In the genomic region with DNA sequence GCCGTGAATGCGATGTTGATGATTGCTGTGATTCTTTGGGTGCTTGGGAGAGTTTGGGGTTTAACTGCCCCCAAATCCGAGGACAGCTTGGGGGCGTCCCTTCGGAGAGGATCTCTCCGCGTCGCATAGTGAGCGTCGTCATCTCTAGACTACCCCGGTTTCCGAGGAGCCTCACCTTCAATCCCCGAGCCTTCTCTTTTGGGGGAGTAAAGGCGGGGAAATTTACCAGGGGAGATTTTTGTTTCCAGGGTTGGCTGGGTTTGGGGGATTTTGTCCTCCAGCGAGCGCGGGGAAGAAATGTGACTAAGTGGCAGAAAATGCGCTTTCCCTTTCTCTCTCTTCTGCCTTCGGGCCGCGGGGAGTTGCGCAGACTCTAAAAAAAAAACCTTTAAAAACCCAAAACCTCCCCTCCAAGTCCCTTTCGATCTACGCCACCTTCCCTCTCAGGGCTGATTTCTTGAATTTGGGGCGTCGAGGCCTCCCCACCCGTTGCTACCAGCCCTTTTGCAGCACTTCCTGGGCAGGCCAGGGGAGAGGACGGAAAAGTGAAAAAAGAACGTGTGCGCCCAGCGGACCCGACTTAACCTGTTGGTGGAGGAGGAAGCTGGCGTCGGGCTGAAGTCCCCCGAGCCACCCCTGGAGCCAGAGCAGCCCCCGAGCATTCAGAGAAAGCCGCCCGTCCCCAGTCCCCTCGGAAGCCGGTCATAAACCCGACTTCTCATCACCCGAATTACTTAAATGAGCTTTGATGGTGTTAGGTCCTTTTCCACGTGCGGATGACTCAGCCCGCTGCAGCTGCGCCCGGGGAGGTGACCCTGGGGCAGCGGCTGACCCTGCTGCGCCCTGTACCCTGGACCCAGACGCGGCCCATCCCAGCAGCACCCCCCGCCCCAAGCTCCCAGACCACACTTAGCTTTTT, we compare ENCODE assay signal across 1 cellular context.
A peak's percentile ranks its signal among the peaks of the same experiment; 100 is the strongest.
TF ChIP-seq lines count a peak whose summit lies in the region.

No MANE protein-coding gene starts in this region.

TF ChIP-seq in HepG2, 621 proteins besides CTCF, POLR2A, EP300 and RAD21 (continued from another document and continues in another):
- TF ChIP-seq PRDM15 (CRISPR knock-in tag; IDR thresholded peaks at IDR 0.05) (no peak), YY1 (IDR thresholded peaks at IDR 0.05; ENCODE audit: insufficient read depth, insufficient replicate concordance, low read depth, low read length) (no peak), ISL2 (CRISPR knock-in tag; IDR thresholded peaks at IDR 0.05) (peak; percentile 37; the same call in 1 of the 2 replicates), ESRRA (CRISPR knock-in tag; IDR thresholded peaks at IDR 0.05; ENCODE audit: low read depth) (peak; percentile 97), FOXP1 (IDR thresholded peaks at IDR 0.05) (no peak), FOXP1 (CRISPR knock-in tag; IDR thresholded peaks at IDR 0.05) (0 out of 2 replicates have a peak, but pooled peaks have one; percentile 32), ETV5 (CRISPR knock-in tag; IDR thresholded peaks at IDR 0.05; ENCODE audit: borderline replicate concordance) (peak; percentile 19; the same call in 1 of the 2 replicates), KLF13 (CRISPR knock-in tag; IDR thresholded peaks at IDR 0.05) (no peak), MBNL3 (CRISPR knock-in tag; conservative IDR thresholded peaks at IDR 0.05) (no peak), TFE3 (CRISPR knock-in tag; IDR thresholded peaks at IDR 0.05) (peak; percentile 90), TOPORS (CRISPR knock-in tag; IDR thresholded peaks at IDR 0.05) (no peak), MAF1 (CRISPR knock-in tag; IDR thresholded peaks at IDR 0.05; ENCODE audit: borderline replicate concordance) (no peak), ZNF510 (CRISPR knock-in tag; IDR thresholded peaks at IDR 0.05; ENCODE audit: low read depth) (no peak), KDM5B (CRISPR knock-in tag; IDR thresholded peaks at IDR 0.05; ENCODE audit: borderline replicate concordance) (peak; percentile 62; the same call in 1 of the 2 replicates), ARHGAP35 (CRISPR knock-in tag; IDR thresholded peaks at IDR 0.05; ENCODE audit: borderline replicate concordance) (no peak), ARNTL (CRISPR knock-in tag; IDR thresholded peaks at IDR 0.05) (peak; percentile 88; the same call in 1 of the 2 replicates), NFIB (CRISPR knock-in tag; IDR thresholded peaks at IDR 0.05; ENCODE audit: borderline replicate concordance) (no peak), TOE1 (CRISPR knock-in tag; IDR thresholded peaks at IDR 0.05) (no peak), HDAC1 (CRISPR knock-in tag; IDR thresholded peaks at IDR 0.05) (peak; percentile 79), AHDC1 (CRISPR knock-in tag; IDR thresholded peaks at IDR 0.05; ENCODE audit: borderline replicate concordance) (peak; percentile 70; the same call in 1 of the 2 replicates), FOSL2 (CRISPR knock-in tag; IDR thresholded peaks at IDR 0.05) (peak; percentile 98), MXD4 (CRISPR knock-in tag; IDR thresholded peaks at IDR 0.05) (0 out of 2 replicates have a peak, but pooled peaks have one; percentile 55), ZNF562 (CRISPR knock-in tag; IDR thresholded peaks at IDR 0.05; ENCODE audit: borderline replicate concordance) (no peak), CREM (IDR thresholded peaks at IDR 0.05) (0 out of 2 replicates have a peak, but pooled peaks have one; percentile 29), CREM (CRISPR knock-in tag; IDR thresholded peaks at IDR 0.05) (no peak), IRF2 (CRISPR knock-in tag; IDR thresholded peaks at IDR 0.05) (peak; percentile 58; the same call in 1 of the 2 replicates), ZSCAN5A (CRISPR knock-in tag; IDR thresholded peaks at IDR 0.05; ENCODE audit: borderline replicate concordance) (no peak), XBP1 (CRISPR knock-in tag; IDR thresholded peaks at IDR 0.05) (no peak), NFE2L2 (IDR thresholded peaks at IDR 0.05; ENCODE audit: low read length) (peak; percentile 29; the same call in 1 of the 2 replicates), MXI1 (IDR thresholded peaks at IDR 0.05; ENCODE audit: borderline replicate concordance, low read depth, low read length) (peak; percentile 83; the same call in 1 of the 3 replicates), GTF2F1 (IDR thresholded peaks at IDR 0.05; ENCODE audit: low read length) (no peak), STAT5B (CRISPR knock-in tag; IDR thresholded peaks at IDR 0.05) (no peak), THYN1 (CRISPR knock-in tag; IDR thresholded peaks at IDR 0.05; ENCODE audit: borderline replicate concordance, low read depth) (no peak), ZNF891 (CRISPR knock-in tag; IDR thresholded peaks at IDR 0.05) (no peak), TCF12 (IDR thresholded peaks at IDR 0.05) (no peak), TCF12 (CRISPR knock-in tag; IDR thresholded peaks at IDR 0.05) (peak; percentile 60; the same call in 1 of the 2 replicates), TFDP1 (CRISPR knock-in tag; IDR thresholded peaks at IDR 0.05; ENCODE audit: borderline replicate concordance) (peak; percentile 80; the same call in 1 of the 2 replicates), PHF8 (CRISPR knock-in tag; IDR thresholded peaks at IDR 0.05) (no peak), ZFP36 (IDR thresholded peaks at IDR 0.05; ENCODE audit: borderline replicate concordance, low read depth, low read length, partially characterized antibody) (no peak), JUND (CRISPR knock-in tag; IDR thresholded peaks at IDR 0.05) (peak; percentile 88), ZNF264 (CRISPR knock-in tag; IDR thresholded peaks at IDR 0.05) (0 out of 2 replicates have a peak, but pooled peaks have one; percentile 48), FOXK2 (IDR thresholded peaks at IDR 0.05) (no peak), NCOA1 (CRISPR knock-in tag; IDR thresholded peaks at IDR 0.05) (0 out of 2 replicates have a peak, but pooled peaks have one; percentile 26), GZF1 (CRISPR knock-in tag; IDR thresholded peaks at IDR 0.05) (no peak), ZBTB38 (CRISPR knock-in tag; IDR thresholded peaks at IDR 0.05) (peak; percentile 80; the same call in 1 of the 2 replicates), NCOA2 (CRISPR knock-in tag; IDR thresholded peaks at IDR 0.05) (peak; percentile 33; the same call in 1 of the 2 replicates), BCL6 (CRISPR knock-in tag; IDR thresholded peaks at IDR 0.05) (peak; percentile 43; the same call in 1 of the 2 replicates)
- TF ChIP-seq, protein P1, sequence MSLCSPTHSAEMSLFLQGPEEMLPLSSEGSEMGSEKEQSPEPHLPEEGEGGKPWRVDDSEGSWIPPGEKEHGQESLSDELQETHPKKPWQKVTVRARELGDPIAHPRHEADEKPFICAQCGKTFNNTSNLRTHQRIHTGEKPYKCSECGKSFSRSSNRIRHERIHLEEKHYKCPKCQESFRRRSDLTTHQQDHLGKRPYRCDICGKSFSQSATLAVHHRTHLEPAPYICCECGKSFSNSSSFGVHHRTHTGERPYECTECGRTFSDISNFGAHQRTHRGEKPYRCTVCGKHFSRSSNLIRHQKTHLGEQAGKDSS (CRISPR knock-in tag; IDR thresholded peaks at IDR 0.05; ENCODE audit: borderline replicate concordance, low read depth), result peak; percentile 68; the same call in 1 of the 2 replicates
- TF ChIP-seq, protein P2, sequence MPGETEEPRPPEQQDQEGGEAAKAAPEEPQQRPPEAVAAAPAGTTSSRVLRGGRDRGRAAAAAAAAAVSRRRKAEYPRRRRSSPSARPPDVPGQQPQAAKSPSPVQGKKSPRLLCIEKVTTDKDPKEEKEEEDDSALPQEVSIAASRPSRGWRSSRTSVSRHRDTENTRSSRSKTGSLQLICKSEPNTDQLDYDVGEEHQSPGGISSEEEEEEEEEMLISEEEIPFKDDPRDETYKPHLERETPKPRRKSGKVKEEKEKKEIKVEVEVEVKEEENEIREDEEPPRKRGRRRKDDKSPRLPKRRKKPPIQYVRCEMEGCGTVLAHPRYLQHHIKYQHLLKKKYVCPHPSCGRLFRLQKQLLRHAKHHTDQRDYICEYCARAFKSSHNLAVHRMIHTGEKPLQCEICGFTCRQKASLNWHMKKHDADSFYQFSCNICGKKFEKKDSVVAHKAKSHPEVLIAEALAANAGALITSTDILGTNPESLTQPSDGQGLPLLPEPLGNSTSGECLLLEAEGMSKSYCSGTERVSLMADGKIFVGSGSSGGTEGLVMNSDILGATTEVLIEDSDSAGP (CRISPR knock-in tag; IDR thresholded peaks at IDR 0.05; ENCODE audit: borderline replicate concordance), result peak; percentile 19; the same call in 1 of the 2 replicates
